In the genomic region with DNA sequence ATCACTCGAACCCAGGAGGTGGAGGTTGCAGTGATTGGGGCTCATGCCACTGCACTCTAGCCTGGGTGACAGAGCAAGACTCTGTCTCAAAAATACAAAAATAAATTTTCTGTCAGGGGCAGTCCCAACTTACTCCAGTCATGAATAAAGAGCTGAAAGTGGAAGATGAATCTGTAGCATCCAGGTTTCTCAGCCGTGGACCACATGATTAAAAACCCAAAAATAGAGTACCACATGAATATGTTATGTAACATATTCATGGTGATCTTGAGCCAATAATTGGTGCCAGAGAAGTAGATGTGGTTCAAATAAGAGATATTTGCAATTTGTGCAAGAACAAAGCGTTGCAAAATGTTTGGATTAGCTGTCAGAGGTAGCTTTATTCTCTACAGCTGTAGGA, we compare ENCODE assay signal across 37 cellular contexts. TPM values are rescaled to one million over a fixed set of nuclear protein-coding genes. Genes with fewer than 3 reads are reported as not detected.
"Had no signal": no experiment of that assay in that cellular context is flagged by ENCODE, and none has a peak within 500 bp of the region (broad histone marks: within the 10 kb centered on the region; RNA-seq: fewer than 3 reads in every experiment).

No MANE protein-coding gene starts in this region.

- DNase-seq: activated CD4-positive, alpha-beta T cell treated with anti-CD3 and anti-CD28 coated beads for 48 hours; activated CD4-positive, alpha-beta T cell treated with anti-CD3 and anti-CD28 coated beads, Interleukin-2, amount 50 U/mL, for 48 hours; activated CD8-positive, alpha-beta memory T cell treated with anti-CD3 and anti-CD28 coated beads for 24 hours; activated effector memory CD4-positive, alpha-beta T cell treated with anti-CD3 and anti-CD28 coated beads, Interleukin-2, amount 50 U/mL, for 16 hours; activated naive CD4-positive, alpha-beta T cell treated with anti-CD3 and anti-CD28 coated beads for 36 hours; activated naive CD8-positive, alpha-beta T cell treated with anti-CD3 and anti-CD28 coated beads for 36 hours; adrenal gland; aorta; body of pancreas; colonic mucosa; effector CD8-positive, alpha-beta T cell; esophagus squamous epithelium; heart left ventricle; hypothalamus; immature natural killer cell; kidney glomerular epithelial cell; left ventricle myocardium inferior; nephron progenitor cell; ovary; sigmoid colon; stimulated activated CD4-positive, alpha-beta T cell treated with anti-CD3 and anti-CD28 coated beads, Interleukin-2, amount 100 ng/mL, for 24 hours; stimulated activated naive B cell treated with anti-CD40 and anti-IgM and Interleukin-4, amounts not matched to agents 10 μg/mL and 1 μg/mL and 100 μg/mL, for 72 hours; stomach; T-helper 9 cell; WERI-Rb-1 had no signal

- H3K4me1 Mint-ChIP-seq: activated naive CD8-positive, alpha-beta T cell treated with anti-CD3 and anti-CD28 coated beads for 36 hours; immature natural killer cell; nephron progenitor cell had no signal

- H3K4me3 Mint-ChIP-seq: activated naive CD4-positive, alpha-beta T cell treated with anti-CD3 and anti-CD28 coated beads for 36 hours; activated naive CD8-positive, alpha-beta T cell treated with anti-CD3 and anti-CD28 coated beads for 36 hours; immature natural killer cell; nephron progenitor cell; stimulated activated naive B cell treated with anti-CD40 and anti-IgM and Interleukin-4, amounts not matched to agents 10 μg/mL and 1 μg/mL and 100 μg/mL, for 72 hours had no signal

- H3K27ac Mint-ChIP-seq: activated naive CD4-positive, alpha-beta T cell treated with anti-CD3 and anti-CD28 coated beads for 36 hours; activated naive CD8-positive, alpha-beta T cell treated with anti-CD3 and anti-CD28 coated beads for 36 hours; immature natural killer cell; nephron progenitor cell; stimulated activated naive B cell treated with anti-CD40 and anti-IgM and Interleukin-4, amounts not matched to agents 10 μg/mL and 1 μg/mL and 100 μg/mL, for 72 hours had no signal

- H3K36me3 Mint-ChIP-seq: activated naive CD8-positive, alpha-beta T cell treated with anti-CD3 and anti-CD28 coated beads for 36 hours; immature natural killer cell; stimulated activated naive B cell treated with anti-CD40 and anti-IgM and Interleukin-4, amounts not matched to agents 10 μg/mL and 1 μg/mL and 100 μg/mL, for 72 hours had no signal

- H3K4me3 ChIP-seq: adrenal gland, body of pancreas, colonic mucosa, esophagus squamous epithelium, heart left ventricle, left ventricle myocardium inferior, ovary, prostate gland, sigmoid colon, smooth muscle cell, stomach, tibial nerve had no signal

- ATAC-seq: activated CD4-positive, CD25-positive, alpha-beta regulatory T cell treated with anti-CD3 and anti-CD28 coated beads, Interleukin-2, amount 50 U/mL, for 24 hours; body of pancreas; heart left ventricle had no signal

- H3K9me3 Mint-ChIP-seq: activated naive CD4-positive, alpha-beta T cell treated with anti-CD3 and anti-CD28 coated beads for 36 hours; activated naive CD8-positive, alpha-beta T cell treated with anti-CD3 and anti-CD28 coated beads for 36 hours; immature natural killer cell; nephron progenitor cell; stimulated activated naive B cell treated with anti-CD40 and anti-IgM and Interleukin-4, amounts not matched to agents 10 μg/mL and 1 μg/mL and 100 μg/mL, for 72 hours had no signal

RNA-seq across cellular contexts. Expression of gene SPIC, which starts 23.1 kb away (rescaled TPM):
- total RNA-seq: activated naive CD4-positive, alpha-beta T cell treated with anti-CD3 and anti-CD28 coated beads for 36 hours; activated naive CD8-positive, alpha-beta T cell treated with anti-CD3 and anti-CD28 coated beads for 36 hours; body of pancreas; colonic mucosa; dermis microvascular lymphatic vessel endothelial cell; frontal cortex; left ventricle myocardium inferior; lung microvascular endothelial cell; mesenteric fat pad; mucosa of gallbladder; ovary; prostate gland; sigmoid colon; smooth muscle cell; T-helper 1 cell treated with Interleukin-12 subunit alpha and Interleukin-12 subunit beta and Interleukin-4 antibody, amounts not matched to agents 30 ng/mL and 1 ng/mL, for 36 hours; temporal lobe; tibial nerve; ureter had no signal
